In genomic region chrX:22040184-22040583, GRCh38 we compare ENCODE assay signal across 32 cellular contexts. TPM values are rescaled to one million over a fixed set of nuclear protein-coding genes. Genes with fewer than 3 reads are reported as not detected.
A peak's percentile ranks its signal among the peaks of the same experiment; 100 is the strongest.
DNase-seq lines count a peak whose midpoint lies in the region; ATAC-seq, FAIRE-seq and TF ChIP-seq lines count a peak whose summit lies in the region.
"Had no signal": no experiment of that assay in that cellular context is flagged by ENCODE, and none has a peak within 500 bp of the region (broad histone marks: within the 10 kb centered on the region; RNA-seq: fewer than 3 reads in every experiment).

No MANE protein-coding gene starts in this region.

- intact Hi-C loops in activated CD4-positive, alpha-beta T cell treated with anti-CD3 and anti-CD28 coated beads for 36 hours (cut with DNase I, micrococcal nuclease): no loop called here
- intact Hi-C loops in HepG2 (cut with micrococcal nuclease; ENCODE audit: unreplicated experiment): no loop called here
- intact Hi-C loops in right lobe of liver (cut with DNase I): no loop called here
- intact Hi-C loops in heart right ventricle (cut with DNase I): no loop called here
- intact Hi-C loops in CD8-positive, alpha-beta T cell (cut with DNase I, micrococcal nuclease): no loop called here

- TF ChIP-seq POLR2A in HepG2 (IDR thresholded peaks at IDR 0.05; ENCODE audit: insufficient read depth in 1 of 2, low read depth in 2 of 2, low read length in 2 of 2) (no peak), right lobe of liver (IDR thresholded peaks at IDR 0.05) (no peak)

- no peaks in the 10 kb centered on the region for H3K36me3 Mint-ChIP-seq in activated CD4-positive, alpha-beta T cell treated with anti-CD3 and anti-CD28 coated beads for 36 hours (ENCODE audit: low read depth)
- H3K36me3 Mint-ChIP-seq in activated naive CD8-positive, alpha-beta T cell treated with anti-CD3 and anti-CD28 coated beads, Interleukin-2, amount 50 U/mL, for 24 hours (ENCODE audit: low read depth): peaks cover 17% of the 10 kb centered on the region
- H3K36me3 Mint-ChIP-seq in CD8-positive, alpha-beta T cell: no peaks in the 10 kb centered on the region
- no peaks in the 10 kb centered on the region for H3K36me3 Mint-ChIP-seq in natural killer cell treated with Interleukin-12 subunit alpha and Interleukin-12 subunit beta and Interleukin-15 and Interleukin-18, amount 100 ng/mL, for 72 hours

- H3K9me3 ChIP-seq in HepG2 (ENCODE audit: low read length): no peaks in the 10 kb centered on the region
- H3K9me3 ChIP-seq in right lobe of liver: no peaks in the 10 kb centered on the region
- H3K9me3 ChIP-seq in heart right ventricle: no peaks in the 10 kb centered on the region
- H3K9me3 ChIP-seq in CD8-positive, alpha-beta T cell (ENCODE audit: low read length): no peaks in the 10 kb centered on the region
- H3K9me3 ChIP-seq: MG63 had no signal

- no peaks in the 10 kb centered on the region for H3K9me3 Mint-ChIP-seq in activated CD4-positive, alpha-beta T cell treated with anti-CD3 and anti-CD28 coated beads for 36 hours (ENCODE audit: low read depth)
- no peaks in the 10 kb centered on the region for H3K9me3 Mint-ChIP-seq in activated naive CD8-positive, alpha-beta T cell treated with anti-CD3 and anti-CD28 coated beads, Interleukin-2, amount 50 U/mL, for 24 hours
- no peaks in the 10 kb centered on the region for H3K9me3 Mint-ChIP-seq in CD8-positive, alpha-beta T cell
- H3K9me3 Mint-ChIP-seq in natural killer cell treated with Interleukin-12 subunit alpha and Interleukin-12 subunit beta and Interleukin-15 and Interleukin-18, amount 100 ng/mL, for 72 hours: no peaks in the 10 kb centered on the region

- H2AFZ ChIP-seq in HepG2 (ENCODE audit: low read length): no peak overlapping the region

- no peaks in the 10 kb centered on the region for H3K36me3 ChIP-seq in HepG2 (replicated peaks in 1 of 2; ENCODE audit: control insufficient read depth in 1 of 2, insufficient read depth in 2 of 2, low read length in 2 of 2)
- H3K36me3 ChIP-seq in right lobe of liver: no peaks in the 10 kb centered on the region
- no peaks in the 10 kb centered on the region for H3K36me3 ChIP-seq in heart right ventricle
- no peaks in the 10 kb centered on the region for H3K36me3 ChIP-seq in CD8-positive, alpha-beta T cell (ENCODE audit: insufficient read depth, low read length)
- H3K36me3 ChIP-seq: MG63 had no signal

- no peak overlapping the region for H3K27ac ChIP-seq in HepG2 (ENCODE audit: extremely low read length, insufficient read depth, low read length)
- H3K27ac ChIP-seq in right lobe of liver: no peak overlapping the region
- H3K27ac ChIP-seq in heart right ventricle: no peak overlapping the region
- H3K27ac ChIP-seq in CD8-positive, alpha-beta T cell (ENCODE audit: low read depth, low read length): no peak overlapping the region
- H3K27ac ChIP-seq: 22Rv1, C4-2B had no signal

- no peaks in the 10 kb centered on the region for H4K20me1 ChIP-seq in HepG2 (ENCODE audit: insufficient read depth, low read length)

- POLR2A ChIA-PET in activated CD4-positive, alpha-beta T cell treated with anti-CD3 and anti-CD28 coated beads for 36 hours (lab: Charles Lee): no interaction called here
- POLR2A ChIA-PET in HepG2 (lab: Yijun Ruan, JAX): no interaction called here
- POLR2A ChIA-PET in CD8-positive, alpha-beta T cell (lab: Charles Lee): no interaction called here

- no peaks in the 10 kb centered on the region for H3K27me3 ChIP-seq in HepG2 (ENCODE audit: control insufficient read depth in 1 of 2, insufficient read depth in 2 of 2, low read length in 2 of 2)
- no peaks in the 10 kb centered on the region for H3K27me3 ChIP-seq in right lobe of liver
- H3K27me3 ChIP-seq in heart right ventricle: peaks cover 0 to 4% (median 0%) of the 10 kb centered on the region in 7 donors
- H3K27me3 ChIP-seq in CD8-positive, alpha-beta T cell (ENCODE audit: insufficient read depth, low read length): no peaks in the 10 kb centered on the region
- H3K27me3 ChIP-seq: MG63 had no signal

- BruUV-seq in HepG2 (replicated peaks; lab: Mats Ljungman, UMichigan): no TSS peak

- H3K4me3 ChIP-seq in HepG2 (replicated peaks in 1 of 3; ENCODE audit: insufficient read depth in 1 of 3, low read depth in 2 of 3, low read length in 3 of 3) (no peak overlapping the region), right lobe of liver (no peak overlapping the region), heart right ventricle (no peak overlapping the region)
- no peak overlapping the region for H3K4me3 ChIP-seq in CD8-positive, alpha-beta T cell (ENCODE audit: low read depth, low read length)
- H3K4me3 ChIP-seq: MG63 had no signal

- peak overlapping the region; percentile 21 for H3K27ac Mint-ChIP-seq in activated CD4-positive, alpha-beta T cell treated with anti-CD3 and anti-CD28 coated beads for 36 hours
- peak overlapping the region; percentile 78 for H3K27ac Mint-ChIP-seq in activated naive CD8-positive, alpha-beta T cell treated with anti-CD3 and anti-CD28 coated beads, Interleukin-2, amount 50 U/mL, for 24 hours
- H3K27ac Mint-ChIP-seq in CD8-positive, alpha-beta T cell: no peak overlapping the region
- no peak overlapping the region for H3K27ac Mint-ChIP-seq in natural killer cell treated with Interleukin-12 subunit alpha and Interleukin-12 subunit beta and Interleukin-15 and Interleukin-18, amount 100 ng/mL, for 72 hours
- H3K27ac Mint-ChIP-seq: B cell had no signal

- no peak for TF ChIP-seq RAD21 in HepG2 (CRISPR knock-in tag; IDR thresholded peaks at IDR 0.05)

- no peak overlapping the region for H3K9ac ChIP-seq in HepG2 (ENCODE audit: insufficient read depth, low read depth, low read length)

- DNase-seq in activated CD4-positive, alpha-beta T cell treated with anti-CD3 and anti-CD28 coated beads for 36 hours: no peak
- DNase-seq in activated CD4-positive, alpha-beta T cell treated with anti-CD3 and anti-CD28 coated beads, Interleukin-2, amount 50 U/mL, for 4 hours: no peak
- DNase-seq in HepG2 (ENCODE audit: low spot score) (no peak), right lobe of liver (no peak), heart right ventricle (no peak)
- no peak for DNase-seq in activated naive CD8-positive, alpha-beta T cell treated with anti-CD3 and anti-CD28 coated beads, Interleukin-2, amount 50 U/mL, for 24 hours
- DNase-seq in CD8-positive, alpha-beta T cell: no peak
- DNase-seq in natural killer cell treated with Interleukin-12 subunit alpha and Interleukin-12 subunit beta and Interleukin-15 and Interleukin-18, amount 100 ng/mL, for 72 hours (ENCODE audit: low spot score): no peak
- DNase-seq: CD8-positive, alpha-beta memory T cell; DMS 273 treated with DMSO at 0.1 percent for 48 hours; DMS79; EL; GF-D8; HCEC 1CT; KBM-7; MG63; NCI-H1105 treated with DMSO at 0.1 percent for 48 hours; NCI-H146; NCI-H2029; NCI-H446 treated with DMSO at 0.1 percent for 48 hours; NCI-H526; NCI-H82; NK-92 treated with Interleukin-12 subunit alpha and Interleukin-12 subunit beta, amount 100 ng/mL, for 24 hours; PC-3 had no signal

- H3K4me2 ChIP-seq in HepG2 (ENCODE audit: low read depth, low read length): no peak overlapping the region

- CTCF ChIA-PET in activated CD4-positive, alpha-beta T cell treated with anti-CD3 and anti-CD28 coated beads for 36 hours (lab: Charles Lee): no interaction called here
- CTCF ChIA-PET in HepG2 (lab: Yijun Ruan, JAX; ENCODE audit: low intra/inter-chr PET ratio, low total read pairs): no interaction called here
- CTCF ChIA-PET in CD8-positive, alpha-beta T cell (lab: Charles Lee): no interaction called here

- no peak for TF ChIP-seq CTCF in HepG2 (CRISPR knock-in tag; IDR thresholded peaks at IDR 0.05)
- no peak for TF ChIP-seq CTCF in right lobe of liver (IDR thresholded peaks at IDR 0.05)
- TF ChIP-seq CTCF in heart right ventricle (IDR thresholded peaks at IDR 0.05): no peak
- no peak for TF ChIP-seq CTCF in CD8-positive, alpha-beta T cell (IDR thresholded peaks at IDR 0.05)

- H3K79me2 ChIP-seq in HepG2 (ENCODE audit: insufficient read depth, low read length): no peaks in the 10 kb centered on the region

- in situ Hi-C loops in HepG2 (cut with HindIII; ENCODE audit: extremely low pct_ligation_motif_present, low pct_unique_long_range_greater_than_20kb): no loop called here

- no peaks in the 10 kb centered on the region for H3K27me3 Mint-ChIP-seq in activated CD4-positive, alpha-beta T cell treated with anti-CD3 and anti-CD28 coated beads for 36 hours
- no peaks in the 10 kb centered on the region for H3K27me3 Mint-ChIP-seq in activated naive CD8-positive, alpha-beta T cell treated with anti-CD3 and anti-CD28 coated beads, Interleukin-2, amount 50 U/mL, for 24 hours
- H3K27me3 Mint-ChIP-seq in CD8-positive, alpha-beta T cell (ENCODE audit: low read depth): no peaks in the 10 kb centered on the region
- peaks cover 0 to 4% of the 10 kb centered on the region in 2 donors for H3K27me3 Mint-ChIP-seq in natural killer cell treated with Interleukin-12 subunit alpha and Interleukin-12 subunit beta and Interleukin-15 and Interleukin-18, amount 100 ng/mL, for 72 hours
- H3K27me3 Mint-ChIP-seq: B cell had no signal

- TF ChIP-seq EP300 in HepG2 (IDR thresholded peaks at IDR 0.05; ENCODE audit: low read depth in 2 of 2, low read length in 2 of 2): no peak
- TF ChIP-seq EP300 in HepG2 (CRISPR knock-in tag; IDR thresholded peaks at IDR 0.05; ENCODE audit: borderline replicate concordance): no peak

- ATAC-seq in activated CD4-positive, alpha-beta T cell treated with anti-CD3 and anti-CD28 coated beads for 36 hours: no peak
- no peak for ATAC-seq in HepG2
- ATAC-seq in right lobe of liver: no peak
- ATAC-seq in activated naive CD8-positive, alpha-beta T cell treated with anti-CD3 and anti-CD28 coated beads, Interleukin-2, amount 50 U/mL, for 24 hours: no peak
- ATAC-seq in heart right ventricle: no peak
- no peak for ATAC-seq in CD8-positive, alpha-beta T cell
- ATAC-seq in natural killer cell treated with Interleukin-12 subunit alpha and Interleukin-12 subunit beta and Interleukin-15 and Interleukin-18, amount 100 ng/mL, for 72 hours: no peak
- ATAC-seq: PC-3, Right ventricle myocardium inferior had no signal

- H3K4me1 ChIP-seq in HepG2 (ENCODE audit: insufficient read depth, low read length) (no peaks in the 10 kb centered on the region), right lobe of liver (no peaks in the 10 kb centered on the region), heart right ventricle (no peaks in the 10 kb centered on the region)
- no peaks in the 10 kb centered on the region for H3K4me1 ChIP-seq in CD8-positive, alpha-beta T cell (ENCODE audit: insufficient read depth, low read length)

- FAIRE-seq in HepG2 (lab: Jason Lieb, UNC): no peak
- FAIRE-seq: GM12892, GM19239, H1, HTR-8/SVneo had no signal

- H3K4me1 Mint-ChIP-seq in activated CD4-positive, alpha-beta T cell treated with anti-CD3 and anti-CD28 coated beads for 36 hours: peaks cover 12% of the 10 kb centered on the region
- peaks cover 38% of the 10 kb centered on the region for H3K4me1 Mint-ChIP-seq in activated naive CD8-positive, alpha-beta T cell treated with anti-CD3 and anti-CD28 coated beads, Interleukin-2, amount 50 U/mL, for 24 hours
- H3K4me1 Mint-ChIP-seq in CD8-positive, alpha-beta T cell (ENCODE audit: low read depth): peaks cover 3% of the 10 kb centered on the region
- H3K4me1 Mint-ChIP-seq in natural killer cell treated with Interleukin-12 subunit alpha and Interleukin-12 subunit beta and Interleukin-15 and Interleukin-18, amount 100 ng/mL, for 72 hours (ENCODE audit: low read depth in 2 of 2): no peaks in the 10 kb centered on the region
- H3K4me1 Mint-ChIP-seq: B cell had no signal

- 20% methylated on average over 2 of the region's 2 CpGs for WGBS in HepG2 (ENCODE audit: low lambda C conversion rate)
- 71% methylated on average over 2 of the region's 2 CpGs for WGBS in right lobe of liver (ENCODE audit: insufficient coverage, low coverage, low lambda C conversion rate, missing lambda C conversion rate)
- WGBS in heart right ventricle, 2 donors: 87 to 94% methylated on average over 2 of the region's 2 CpGs

- H3K4me3 Mint-ChIP-seq in activated CD4-positive, alpha-beta T cell treated with anti-CD3 and anti-CD28 coated beads for 36 hours: peak overlapping the region; percentile 2
- peak overlapping the region; percentile 79 for H3K4me3 Mint-ChIP-seq in activated naive CD8-positive, alpha-beta T cell treated with anti-CD3 and anti-CD28 coated beads, Interleukin-2, amount 50 U/mL, for 24 hours
- no peak overlapping the region for H3K4me3 Mint-ChIP-seq in CD8-positive, alpha-beta T cell
- no peak overlapping the region for H3K4me3 Mint-ChIP-seq in natural killer cell treated with Interleukin-12 subunit alpha and Interleukin-12 subunit beta and Interleukin-15 and Interleukin-18, amount 100 ng/mL, for 72 hours
- H3K4me3 Mint-ChIP-seq: B cell had no signal

RNA-seq across cellular contexts. Expression of gene PHEX, which starts 8.1 kb away (rescaled TPM):
- total RNA-seq in activated CD4-positive, alpha-beta T cell treated with anti-CD3 and anti-CD28 coated beads for 36 hours: 1 to 10 TPM; 3.0 to 3.7 TPM
- total RNA-seq in HepG2 (2016; rRNA removed; fragmentation: Illumina TruSeq; extraction: Trizol) (0.07 and 0.27 TPM in 2 replicates), right lobe of liver (under 1 TPM in 1 of 6 experiments, not detected in 5; 0.13 TPM), heart right ventricle (under 1 TPM in 8 of 10 donors, not detected in 2; 0.07 to 0.36 (median 0.21) TPM)
- total RNA-seq in HepG2 (2016; cell fraction: cytosol; rRNA removed; fragmentation: Illumina TruSeq; extraction: Trizol; ENCODE audit: low read depth): 0.20 and 0.35 TPM in 2 replicates
- 0.06 TPM in 1 of 2 replicates, not detected in the other for total RNA-seq in HepG2 (2016; cell fraction: insoluble cytoplasmic fraction; rRNA removed; fragmentation: Illumina TruSeq; extraction: Trizol)
- 0.09 and 0.14 TPM in 2 replicates for total RNA-seq in HepG2 (2016; cell fraction: membrane; rRNA removed; fragmentation: Illumina TruSeq; extraction: Trizol)
- total RNA-seq in HepG2 (2016; cell fraction: nucleus; rRNA removed; fragmentation: Illumina TruSeq; extraction: Trizol): 0.22 and 0.50 TPM in 2 replicates
- polyA plus RNA-seq in HepG2 (2011; rRNA removed) (0.01 and 0.03 TPM in 2 replicates), heart right ventricle (under 1 TPM in 1 of 2 donors, not detected in 1; 0.01 TPM)
- 0.05 TPM in 1 of 2 replicates, not detected in the other for polyA plus RNA-seq in HepG2 (2011; cell fraction: cytosol; rRNA removed)
- polyA plus RNA-seq in HepG2 (2011; cell fraction: nucleus; rRNA removed): 0.09 TPM in 1 of 2 replicates, not detected in the other
- polyA plus RNA-seq in HepG2 (2012): 0.03 TPM in 1 of 2 replicates, not detected in the other
- 0.03 TPM in 2 replicates for polyA plus RNA-seq in HepG2 (2016; cell fraction: cytosol; fragmentation: Illumina TruSeq; extraction: Trizol; ENCODE audit: low read depth)
- not detected in 2 replicates for polyA plus RNA-seq in HepG2 (2016; cell fraction: insoluble cytoplasmic fraction; fragmentation: Illumina TruSeq; extraction: Trizol; ENCODE audit: low read depth)
- polyA plus RNA-seq in HepG2 (2016; cell fraction: membrane; fragmentation: Illumina TruSeq; extraction: Trizol; ENCODE audit: low read depth): 0.03 TPM in 1 of 2 replicates, not detected in the other
- polyA plus RNA-seq in HepG2 (2016; cell fraction: nucleus; fragmentation: Illumina TruSeq; extraction: Trizol; ENCODE audit: insufficient read depth, low read depth): 0.09 and 0.10 TPM in 2 replicates
- polyA minus RNA-seq in HepG2 (2011; rRNA and poly(A)+ RNA removed; ENCODE audit: low replicate concordance): 0.04 and 0.12 TPM in 2 replicates
- not detected in 2 replicates for polyA minus RNA-seq in HepG2 (2011; cell fraction: cytosol; rRNA and poly(A)+ RNA removed)
- polyA minus RNA-seq in HepG2 (2011; cell fraction: nucleus; rRNA and poly(A)+ RNA removed): 0.25 and 0.26 TPM in 2 replicates
- under 1 TPM; 0.39 to 0.41 TPM for total RNA-seq in CD8-positive, alpha-beta T cell
- total RNA-seq in natural killer cell treated with Interleukin-12 subunit alpha and Interleukin-12 subunit beta and Interleukin-15 and Interleukin-18, amount 100 ng/mL, for 72 hours: under 1 TPM; 0.10 to 0.45 TPM

Comparison
In these comparisons a context has a peak if more than half of its experiments do, and no peak if none do; other contexts are left out.
1. H3K27ac Mint-ChIP-seq: peak in activated CD4-positive, alpha-beta T cell treated with anti-CD3 and anti-CD28 coated beads for 36 hours (single experiment) and activated naive CD8-positive, alpha-beta T cell treated with anti-CD3 and anti-CD28 coated beads, Interleukin-2, amount 50 U/mL, for 24 hours (single experiment); none in CD8-positive, alpha-beta T cell (single experiment) and natural killer cell treated with Interleukin-12 subunit alpha and Interleukin-12 subunit beta and Interleukin-15 and Interleukin-18, amount 100 ng/mL, for 72 hours (0 of 2).
2. H3K4me3 Mint-ChIP-seq: peak in activated CD4-positive, alpha-beta T cell treated with anti-CD3 and anti-CD28 coated beads for 36 hours (single experiment) and activated naive CD8-positive, alpha-beta T cell treated with anti-CD3 and anti-CD28 coated beads, Interleukin-2, amount 50 U/mL, for 24 hours (single experiment); none in CD8-positive, alpha-beta T cell (single experiment) and natural killer cell treated with Interleukin-12 subunit alpha and Interleukin-12 subunit beta and Interleukin-15 and Interleukin-18, amount 100 ng/mL, for 72 hours (single experiment).